1 cellular context compared by ENCODE assay signal in genomic region chr12:110816248-110816647, GRCh38.
TF ChIP-seq lines count a peak whose summit lies in the region.

No MANE protein-coding gene starts in this region.

TF ChIP-seq in H1, 55 proteins besides CTCF, POLR2A, EP300 and RAD21:
- TF ChIP-seq GABPA (IDR thresholded peaks at IDR 0.05; ENCODE audit: borderline replicate concordance, insufficient read depth, low read length), result no peak
- no peak for TF ChIP-seq YY1 (IDR thresholded peaks at IDR 0.05; ENCODE audit: low read depth, low read length)
- TF ChIP-seq SIRT6 (IDR thresholded peaks at IDR 0.05; ENCODE audit: low read length), result no peak
- TF ChIP-seq RNF2 (IDR thresholded peaks at IDR 0.05; ENCODE audit: borderline replicate concordance, low read depth, low read length, missing control alignments, poor library complexity, severe bottlenecking), result no peak
- TF ChIP-seq KDM5A (IDR thresholded peaks at IDR 0.05; ENCODE audit: low read length), result no peak
- no peak for TF ChIP-seq HDAC6 (IDR thresholded peaks at IDR 0.05; ENCODE audit: low read depth, low read length)
- TF ChIP-seq BACH1 (IDR thresholded peaks at IDR 0.05; ENCODE audit: low read length), result no peak
- TF ChIP-seq BRCA1 (IDR thresholded peaks at IDR 0.05; ENCODE audit: low read depth, low read length), result no peak
- TF ChIP-seq CHD1 (IDR thresholded peaks at IDR 0.05; ENCODE audit: low read depth, low read length), result no peak
- no peak for TF ChIP-seq SIX5 (IDR thresholded peaks at IDR 0.05; ENCODE audit: low read depth, low read length)
